ENCODE assay signal across 1 cellular context in the genomic region with DNA sequence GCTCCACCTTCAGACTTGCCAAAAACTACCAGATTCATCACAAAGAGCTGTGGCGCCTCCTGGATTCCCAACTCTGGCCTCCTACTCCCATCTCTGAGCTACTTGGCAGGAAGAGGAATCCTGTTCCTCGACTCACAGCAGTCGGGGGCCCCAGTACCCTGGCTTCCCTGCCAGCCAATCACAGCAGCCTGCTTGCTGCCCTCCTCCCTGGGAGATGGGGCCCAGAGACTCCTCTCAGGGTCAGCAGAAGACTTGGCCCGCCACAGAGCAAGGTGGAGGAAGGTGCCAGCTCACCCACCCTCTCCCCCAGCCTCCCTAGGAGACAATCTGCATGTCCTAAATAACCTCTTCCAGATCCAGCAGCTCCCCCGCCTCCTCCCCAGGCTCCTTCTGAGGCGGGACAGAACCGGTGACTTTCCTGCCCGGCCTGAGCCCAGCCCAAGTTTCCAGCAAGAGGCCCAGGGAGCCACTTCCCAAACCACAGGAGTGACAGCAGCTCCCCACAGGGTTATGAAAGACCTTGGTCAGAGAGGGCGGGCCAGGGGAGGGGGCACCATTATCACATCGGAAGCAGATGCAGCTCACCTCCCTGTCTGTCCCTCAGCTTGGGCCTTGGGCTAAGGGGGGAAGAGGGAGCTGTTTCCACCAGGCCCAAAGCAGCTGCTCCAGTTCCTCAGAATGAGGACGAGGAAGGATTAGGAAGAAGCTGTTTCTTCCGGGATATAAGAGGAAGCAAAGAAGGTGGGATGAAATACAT.
A peak's percentile ranks its signal among the peaks of the same experiment; 100 is the strongest.
TF ChIP-seq lines count a peak whose summit lies in the region.

No MANE protein-coding gene starts in this region.

TF ChIP-seq in K562, 482 proteins besides CTCF, POLR2A, EP300 and RAD21 (continued from another document and continues in another):
- TF ChIP-seq NCOA6 (IDR thresholded peaks at IDR 0.05), result no peak
- TF ChIP-seq KAT7 (CRISPR knock-in tag; IDR thresholded peaks at IDR 0.05; ENCODE audit: borderline replicate concordance), result no peak
- TF ChIP-seq DNMT1 (IDR thresholded peaks at IDR 0.05), result no peak
- TF ChIP-seq, protein P1, sequence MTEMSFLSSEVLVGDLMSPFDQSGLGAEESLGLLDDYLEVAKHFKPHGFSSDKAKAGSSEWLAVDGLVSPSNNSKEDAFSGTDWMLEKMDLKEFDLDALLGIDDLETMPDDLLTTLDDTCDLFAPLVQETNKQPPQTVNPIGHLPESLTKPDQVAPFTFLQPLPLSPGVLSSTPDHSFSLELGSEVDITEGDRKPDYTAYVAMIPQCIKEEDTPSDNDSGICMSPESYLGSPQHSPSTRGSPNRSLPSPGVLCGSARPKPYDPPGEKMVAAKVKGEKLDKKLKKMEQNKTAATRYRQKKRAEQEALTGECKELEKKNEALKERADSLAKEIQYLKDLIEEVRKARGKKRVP (CRISPR knock-in tag; IDR thresholded peaks at IDR 0.05), result no peak
- no peak for TF ChIP-seq HMG20B (CRISPR knock-in tag; IDR thresholded peaks at IDR 0.05)
- TF ChIP-seq ZNF140 (CRISPR knock-in tag; IDR thresholded peaks at IDR 0.05), result no peak
- no peak for TF ChIP-seq ZC3H4 (CRISPR knock-in tag; IDR thresholded peaks at IDR 0.05; ENCODE audit: borderline replicate concordance)
- no peak for TF ChIP-seq ZNF778 (CRISPR knock-in tag; IDR thresholded peaks at IDR 0.05)
- TF ChIP-seq MCM2 (IDR thresholded peaks at IDR 0.05; ENCODE audit: low read depth), result no peak
- no peak for TF ChIP-seq KLF10 (CRISPR knock-in tag; IDR thresholded peaks at IDR 0.05)
- peak in 1 of 2 experiments; percentile 81; a peak in 1 of 4 replicates for TF ChIP-seq SRF (CRISPR knock-in tag; IDR thresholded peaks at IDR 0.05)
- TF ChIP-seq PCBP2 (IDR thresholded peaks at IDR 0.05; ENCODE audit: low read depth, low read length, poor library complexity, severe bottlenecking), result no peak
- no peak for TF ChIP-seq BDP1 (IDR thresholded peaks at IDR 0.05; ENCODE audit: insufficient read depth, insufficient read length)
- peak; percentile 35 for TF ChIP-seq POLR2H (tag; IDR thresholded peaks at IDR 0.05; ENCODE audit: low read depth)
- TF ChIP-seq, protein P2, sequence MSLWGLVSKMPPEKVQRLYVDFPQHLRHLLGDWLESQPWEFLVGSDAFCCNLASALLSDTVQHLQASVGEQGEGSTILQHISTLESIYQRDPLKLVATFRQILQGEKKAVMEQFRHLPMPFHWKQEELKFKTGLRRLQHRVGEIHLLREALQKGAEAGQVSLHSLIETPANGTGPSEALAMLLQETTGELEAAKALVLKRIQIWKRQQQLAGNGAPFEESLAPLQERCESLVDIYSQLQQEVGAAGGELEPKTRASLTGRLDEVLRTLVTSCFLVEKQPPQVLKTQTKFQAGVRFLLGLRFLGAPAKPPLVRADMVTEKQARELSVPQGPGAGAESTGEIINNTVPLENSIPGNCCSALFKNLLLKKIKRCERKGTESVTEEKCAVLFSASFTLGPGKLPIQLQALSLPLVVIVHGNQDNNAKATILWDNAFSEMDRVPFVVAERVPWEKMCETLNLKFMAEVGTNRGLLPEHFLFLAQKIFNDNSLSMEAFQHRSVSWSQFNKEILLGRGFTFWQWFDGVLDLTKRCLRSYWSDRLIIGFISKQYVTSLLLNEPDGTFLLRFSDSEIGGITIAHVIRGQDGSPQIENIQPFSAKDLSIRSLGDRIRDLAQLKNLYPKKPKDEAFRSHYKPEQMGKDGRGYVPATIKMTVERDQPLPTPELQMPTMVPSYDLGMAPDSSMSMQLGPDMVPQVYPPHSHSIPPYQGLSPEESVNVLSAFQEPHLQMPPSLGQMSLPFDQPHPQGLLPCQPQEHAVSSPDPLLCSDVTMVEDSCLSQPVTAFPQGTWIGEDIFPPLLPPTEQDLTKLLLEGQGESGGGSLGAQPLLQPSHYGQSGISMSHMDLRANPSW (CRISPR knock-in tag; IDR thresholded peaks at IDR 0.05), result 0 out of 2 replicates have a peak, but pooled peaks have one; percentile 16
- TF ChIP-seq MYBL2 (IDR thresholded peaks at IDR 0.05; ENCODE audit: low read depth), result no peak
- TF ChIP-seq MYBL2 (CRISPR knock-in tag; IDR thresholded peaks at IDR 0.05; ENCODE audit: borderline replicate concordance), result no peak
- TF ChIP-seq PHB2 (IDR thresholded peaks at IDR 0.05; ENCODE audit: low read depth), result no peak
- TF ChIP-seq ZNF316 (IDR thresholded peaks at IDR 0.05), result no peak
- TF ChIP-seq RBM15 (IDR thresholded peaks at IDR 0.05; ENCODE audit: insufficient read depth, low read length), result no peak
- TF ChIP-seq ZNF23 (CRISPR knock-in tag; IDR thresholded peaks at IDR 0.05), result no peak
- no peak for TF ChIP-seq ZNF561 (CRISPR knock-in tag; conservative IDR thresholded peaks at IDR 0.05)
- no peak for TF ChIP-seq BRF1 (IDR thresholded peaks at IDR 0.05; ENCODE audit: borderline replicate concordance, extremely low read depth, insufficient read length)
- no peak for TF ChIP-seq SMARCB1 (IDR thresholded peaks at IDR 0.05; ENCODE audit: insufficient read length, low read depth)
- TF ChIP-seq, protein P3, sequence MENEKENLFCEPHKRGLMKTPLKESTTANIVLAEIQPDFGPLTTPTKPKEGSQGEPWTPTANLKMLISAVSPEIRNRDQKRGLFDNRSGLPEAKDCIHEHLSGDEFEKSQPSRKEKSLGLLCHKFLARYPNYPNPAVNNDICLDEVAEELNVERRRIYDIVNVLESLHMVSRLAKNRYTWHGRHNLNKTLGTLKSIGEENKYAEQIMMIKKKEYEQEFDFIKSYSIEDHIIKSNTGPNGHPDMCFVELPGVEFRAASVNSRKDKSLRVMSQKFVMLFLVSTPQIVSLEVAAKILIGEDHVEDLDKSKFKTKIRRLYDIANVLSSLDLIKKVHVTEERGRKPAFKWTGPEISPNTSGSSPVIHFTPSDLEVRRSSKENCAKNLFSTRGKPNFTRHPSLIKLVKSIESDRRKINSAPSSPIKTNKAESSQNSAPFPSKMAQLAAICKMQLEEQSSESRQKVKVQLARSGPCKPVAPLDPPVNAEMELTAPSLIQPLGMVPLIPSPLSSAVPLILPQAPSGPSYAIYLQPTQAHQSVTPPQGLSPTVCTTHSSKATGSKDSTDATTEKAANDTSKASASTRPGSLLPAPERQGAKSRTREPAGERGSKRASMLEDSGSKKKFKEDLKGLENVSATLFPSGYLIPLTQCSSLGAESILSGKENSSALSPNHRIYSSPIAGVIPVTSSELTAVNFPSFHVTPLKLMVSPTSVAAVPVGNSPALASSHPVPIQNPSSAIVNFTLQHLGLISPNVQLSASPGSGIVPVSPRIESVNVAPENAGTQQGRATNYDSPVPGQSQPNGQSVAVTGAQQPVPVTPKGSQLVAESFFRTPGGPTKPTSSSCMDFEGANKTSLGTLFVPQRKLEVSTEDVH (IDR thresholded peaks at IDR 0.05; ENCODE audit: low read depth, partially characterized antibody), result peak; percentile 38
- TF ChIP-seq KLF1 (tag; IDR thresholded peaks at IDR 0.05), result no peak
- TF ChIP-seq SMAD4 (CRISPR knock-in tag; conservative IDR thresholded peaks at IDR 0.05), result peak; percentile 87
- no peak for TF ChIP-seq CCNT2 (IDR thresholded peaks at IDR 0.05; ENCODE audit: borderline replicate concordance, extremely low read depth, insufficient read length, low read depth, low read length)
- TF ChIP-seq, protein P4, sequence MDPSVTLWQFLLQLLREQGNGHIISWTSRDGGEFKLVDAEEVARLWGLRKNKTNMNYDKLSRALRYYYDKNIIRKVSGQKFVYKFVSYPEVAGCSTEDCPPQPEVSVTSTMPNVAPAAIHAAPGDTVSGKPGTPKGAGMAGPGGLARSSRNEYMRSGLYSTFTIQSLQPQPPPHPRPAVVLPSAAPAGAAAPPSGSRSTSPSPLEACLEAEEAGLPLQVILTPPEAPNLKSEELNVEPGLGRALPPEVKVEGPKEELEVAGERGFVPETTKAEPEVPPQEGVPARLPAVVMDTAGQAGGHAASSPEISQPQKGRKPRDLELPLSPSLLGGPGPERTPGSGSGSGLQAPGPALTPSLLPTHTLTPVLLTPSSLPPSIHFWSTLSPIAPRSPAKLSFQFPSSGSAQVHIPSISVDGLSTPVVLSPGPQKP (CRISPR knock-in tag; IDR thresholded peaks at IDR 0.05), result no peak
- TF ChIP-seq ETV1 (tag; conservative IDR thresholded peaks at IDR 0.05; ENCODE audit: low read depth), result peak; percentile 94
- TF ChIP-seq SRSF3 (IDR thresholded peaks at IDR 0.05; ENCODE audit: insufficient read depth, low read length), result no peak
- no peak for TF ChIP-seq BHLHE40 (IDR thresholded peaks at IDR 0.05; ENCODE audit: low read length)
- no peak for TF ChIP-seq RBM25 (IDR thresholded peaks at IDR 0.05; ENCODE audit: low read depth, low read length, severe bottlenecking)
- TF ChIP-seq POLR2B (IDR thresholded peaks at IDR 0.05; ENCODE audit: low read depth, partially characterized antibody), result no peak
- no peak for TF ChIP-seq RFX7 (CRISPR knock-in tag; IDR thresholded peaks at IDR 0.05)
- TF ChIP-seq, protein P5, sequence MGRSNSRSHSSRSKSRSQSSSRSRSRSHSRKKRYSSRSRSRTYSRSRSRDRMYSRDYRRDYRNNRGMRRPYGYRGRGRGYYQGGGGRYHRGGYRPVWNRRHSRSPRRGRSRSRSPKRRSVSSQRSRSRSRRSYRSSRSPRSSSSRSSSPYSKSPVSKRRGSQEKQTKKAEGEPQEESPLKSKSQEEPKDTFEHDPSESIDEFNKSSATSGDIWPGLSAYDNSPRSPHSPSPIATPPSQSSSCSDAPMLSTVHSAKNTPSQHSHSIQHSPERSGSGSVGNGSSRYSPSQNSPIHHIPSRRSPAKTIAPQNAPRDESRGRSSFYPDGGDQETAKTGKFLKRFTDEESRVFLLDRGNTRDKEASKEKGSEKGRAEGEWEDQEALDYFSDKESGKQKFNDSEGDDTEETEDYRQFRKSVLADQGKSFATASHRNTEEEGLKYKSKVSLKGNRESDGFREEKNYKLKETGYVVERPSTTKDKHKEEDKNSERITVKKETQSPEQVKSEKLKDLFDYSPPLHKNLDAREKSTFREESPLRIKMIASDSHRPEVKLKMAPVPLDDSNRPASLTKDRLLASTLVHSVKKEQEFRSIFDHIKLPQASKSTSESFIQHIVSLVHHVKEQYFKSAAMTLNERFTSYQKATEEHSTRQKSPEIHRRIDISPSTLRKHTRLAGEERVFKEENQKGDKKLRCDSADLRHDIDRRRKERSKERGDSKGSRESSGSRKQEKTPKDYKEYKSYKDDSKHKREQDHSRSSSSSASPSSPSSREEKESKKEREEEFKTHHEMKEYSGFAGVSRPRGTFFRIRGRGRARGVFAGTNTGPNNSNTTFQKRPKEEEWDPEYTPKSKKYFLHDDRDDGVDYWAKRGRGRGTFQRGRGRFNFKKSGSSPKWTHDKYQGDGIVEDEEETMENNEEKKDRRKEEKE (IDR thresholded peaks at IDR 0.05; ENCODE audit: borderline replicate concordance in 1 of 2, control insufficient read depth in 1 of 2, low read depth in 2 of 2, low read length in 1 of 2), result no peak
- TF ChIP-seq TCF7 (IDR thresholded peaks at IDR 0.05; ENCODE audit: borderline replicate concordance), result no peak
- peak; percentile 34 for TF ChIP-seq RBBP5 (IDR thresholded peaks at IDR 0.05; ENCODE audit: borderline replicate concordance, insufficient read depth, low read length, poor library complexity, severe bottlenecking)
- peak; percentile 13 for TF ChIP-seq CXXC5 (CRISPR knock-in tag; IDR thresholded peaks at IDR 0.05)
- TF ChIP-seq PRPF4 (IDR thresholded peaks at IDR 0.05; ENCODE audit: insufficient read depth, low read depth, low read length, poor library complexity, severe bottlenecking), result no peak
- peak; percentile 65; the same call in 1 of the 2 replicates for TF ChIP-seq LEF1 (IDR thresholded peaks at IDR 0.05)
- no peak for TF ChIP-seq JUN (IDR thresholded peaks at IDR 0.05; ENCODE audit: borderline replicate concordance, low read depth, low read length)
- no peak for TF ChIP-seq JUN (CRISPR knock-in tag; IDR thresholded peaks at IDR 0.05; ENCODE audit: borderline replicate concordance)
- no peak for TF ChIP-seq ZFP30 (CRISPR knock-in tag; IDR thresholded peaks at IDR 0.05; ENCODE audit: borderline replicate concordance)
- no peak for TF ChIP-seq COPS2 (conservative IDR thresholded peaks at IDR 0.05)
- TF ChIP-seq, protein P6, sequence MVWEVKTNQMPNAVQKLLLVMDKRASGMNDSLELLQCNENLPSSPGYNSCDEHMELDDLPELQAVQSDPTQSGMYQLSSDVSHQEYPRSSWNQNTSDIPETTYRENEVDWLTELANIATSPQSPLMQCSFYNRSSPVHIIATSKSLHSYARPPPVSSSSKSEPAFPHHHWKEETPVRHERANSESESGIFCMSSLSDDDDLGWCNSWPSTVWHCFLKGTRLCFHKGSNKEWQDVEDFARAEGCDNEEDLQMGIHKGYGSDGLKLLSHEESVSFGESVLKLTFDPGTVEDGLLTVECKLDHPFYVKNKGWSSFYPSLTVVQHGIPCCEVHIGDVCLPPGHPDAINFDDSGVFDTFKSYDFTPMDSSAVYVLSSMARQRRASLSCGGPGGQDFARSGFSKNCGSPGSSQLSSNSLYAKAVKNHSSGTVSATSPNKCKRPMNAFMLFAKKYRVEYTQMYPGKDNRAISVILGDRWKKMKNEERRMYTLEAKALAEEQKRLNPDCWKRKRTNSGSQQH (CRISPR knock-in tag; IDR thresholded peaks at IDR 0.05), result no peak
- TF ChIP-seq KLF16 (IDR thresholded peaks at IDR 0.05), result peak; percentile 80
- TF ChIP-seq ARID1B (IDR thresholded peaks at IDR 0.05), result peak; percentile 94
- no peak for TF ChIP-seq ZBTB17 (CRISPR knock-in tag; IDR thresholded peaks at IDR 0.05)
- TF ChIP-seq, protein P7, sequence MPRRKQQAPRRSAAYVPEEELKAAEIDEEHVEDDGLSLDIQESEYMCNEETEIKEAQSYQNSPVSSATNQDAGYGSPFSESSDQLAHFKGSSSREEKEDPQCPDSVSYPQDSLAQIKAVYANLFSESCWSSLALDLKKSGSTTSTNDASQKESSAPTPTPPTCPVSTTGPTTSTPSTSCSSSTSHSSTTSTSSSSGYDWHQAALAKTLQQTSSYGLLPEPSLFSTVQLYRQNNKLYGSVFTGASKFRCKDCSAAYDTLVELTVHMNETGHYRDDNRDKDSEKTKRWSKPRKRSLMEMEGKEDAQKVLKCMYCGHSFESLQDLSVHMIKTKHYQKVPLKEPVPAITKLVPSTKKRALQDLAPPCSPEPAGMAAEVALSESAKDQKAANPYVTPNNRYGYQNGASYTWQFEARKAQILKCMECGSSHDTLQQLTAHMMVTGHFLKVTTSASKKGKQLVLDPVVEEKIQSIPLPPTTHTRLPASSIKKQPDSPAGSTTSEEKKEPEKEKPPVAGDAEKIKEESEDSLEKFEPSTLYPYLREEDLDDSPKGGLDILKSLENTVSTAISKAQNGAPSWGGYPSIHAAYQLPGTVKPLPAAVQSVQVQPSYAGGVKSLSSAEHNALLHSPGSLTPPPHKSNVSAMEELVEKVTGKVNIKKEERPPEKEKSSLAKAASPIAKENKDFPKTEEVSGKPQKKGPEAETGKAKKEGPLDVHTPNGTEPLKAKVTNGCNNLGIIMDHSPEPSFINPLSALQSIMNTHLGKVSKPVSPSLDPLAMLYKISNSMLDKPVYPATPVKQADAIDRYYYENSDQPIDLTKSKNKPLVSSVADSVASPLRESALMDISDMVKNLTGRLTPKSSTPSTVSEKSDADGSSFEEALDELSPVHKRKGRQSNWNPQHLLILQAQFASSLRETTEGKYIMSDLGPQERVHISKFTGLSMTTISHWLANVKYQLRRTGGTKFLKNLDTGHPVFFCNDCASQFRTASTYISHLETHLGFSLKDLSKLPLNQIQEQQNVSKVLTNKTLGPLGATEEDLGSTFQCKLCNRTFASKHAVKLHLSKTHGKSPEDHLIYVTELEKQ (CRISPR knock-in tag; IDR thresholded peaks at IDR 0.05), result no peak
- TF ChIP-seq STAT5A (IDR thresholded peaks at IDR 0.05; ENCODE audit: borderline replicate concordance, low read length), result no peak; the same call in 1 of the 2 replicates
- TF ChIP-seq NR4A1 (CRISPR knock-in tag; IDR thresholded peaks at IDR 0.05), result no peak
- TF ChIP-seq NR4A1 (tag; IDR thresholded peaks at IDR 0.05), result no peak
